18 cellular contexts compared by ENCODE assay signal in the genomic region with DNA sequence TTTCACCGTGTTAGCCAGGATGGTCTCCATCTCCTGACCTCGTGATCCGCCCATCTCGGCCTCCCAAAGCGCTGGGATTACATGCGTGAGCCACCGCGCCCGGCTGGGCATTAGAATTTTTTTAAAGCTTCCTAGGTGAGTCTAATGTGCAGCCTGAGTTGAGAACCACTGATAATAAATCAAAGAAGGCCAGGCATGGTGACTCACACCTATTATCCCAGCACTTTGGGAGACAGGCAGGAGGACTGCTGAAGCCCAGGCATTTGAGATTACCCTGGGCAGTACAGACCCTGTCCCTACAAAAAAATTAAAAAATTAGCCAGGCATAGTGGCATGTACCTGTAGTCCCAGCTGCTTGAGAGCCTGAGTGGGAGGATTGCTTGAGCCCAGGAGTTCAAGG. TPM values are rescaled to one million over a fixed set of nuclear protein-coding genes. Genes with fewer than 3 reads are reported as not detected.
"Had no signal": no experiment of that assay in that cellular context is flagged by ENCODE, and none has a peak within 500 bp of the region (broad histone marks: within the 10 kb centered on the region; RNA-seq: fewer than 3 reads in every experiment).

No MANE protein-coding gene starts in this region.

- H3K4me3 ChIP-seq: ascending aorta, breast epithelium, gastrocnemius medialis, heart right ventricle, right atrium auricular region, skin epidermis, tibial artery had no signal

- H3K27ac ChIP-seq: ascending aorta, breast epithelium, gastrocnemius medialis, heart right ventricle, right atrium auricular region, skin epidermis, tibial artery had no signal

- H3K27me3 ChIP-seq: ascending aorta, breast epithelium, gastrocnemius medialis, heart right ventricle, right atrium auricular region, tibial artery had no signal

- H3K9me3 ChIP-seq: ascending aorta, breast epithelium, gastrocnemius medialis, heart right ventricle, right atrium auricular region, tibial artery had no signal

- DNase-seq: activated CD4-positive, alpha-beta T cell treated with anti-CD3 and anti-CD28 coated beads, Interleukin-2, amount 10 ng/mL, durations not matched to agents 7 days and 5 days; activated naive CD4-positive, alpha-beta T cell treated with Interleukin-2 at 50 U/mL for 16 hours; effector memory CD4-positive, alpha-beta T cell; gastrocnemius medialis; heart right ventricle; left ventricle myocardium superior; nephron progenitor cell; occipital lobe; stimulated activated CD4-positive, alpha-beta T cell treated with anti-CD3 and anti-CD28 coated beads, Interleukin-15, amount 100 ng/mL, for 24 hours; stimulated activated CD4-positive, alpha-beta T cell treated with anti-CD3 and anti-CD28 coated beads, Interleukin-4, amount 100 ng/mL, for 1 hour; stimulated activated naive CD4-positive, alpha-beta T cell; T-helper 17 cell; tibial artery had no signal

- H3K36me3 ChIP-seq: ascending aorta, breast epithelium, gastrocnemius medialis, heart right ventricle, right atrium auricular region, tibial artery had no signal

- ATAC-seq: gastrocnemius medialis, heart right ventricle, left ventricle myocardium superior, T-helper 17 cell, WTC11 had no signal

- H3K4me1 ChIP-seq: ascending aorta, breast epithelium, gastrocnemius medialis, heart right ventricle, right atrium auricular region, tibial artery had no signal

RNA-seq across cellular contexts. Expression of a gene that starts 13.7 kb away (rescaled TPM):
- total RNA-seq: ascending aorta had no signal
